In genomic region chr20:32336918-32337347, GRCh38 we compare ENCODE assay signal across 8 cellular contexts. TPM values are rescaled to one million over a fixed set of nuclear protein-coding genes. Genes with fewer than 3 reads are reported as not detected.
DNase-seq lines count a peak whose midpoint lies in the region; ATAC-seq and TF ChIP-seq lines count a peak whose summit lies in the region.

No MANE protein-coding gene starts in this region.

- H3K27ac ChIP-seq in Peyer's patch (no peak overlapping the region), trophoblast cell (ENCODE audit: low read depth, low read length) (no peak overlapping the region)

- no peak overlapping the region for H3K4me2 ChIP-seq in trophoblast cell (ENCODE audit: low read length)

- H2AFZ ChIP-seq in trophoblast cell (ENCODE audit: insufficient read depth, low read length, poor library complexity) = no peak overlapping the region

- no peaks in the 10 kb centered on the region for H3K27me3 ChIP-seq in Peyer's patch
- H3K27me3 ChIP-seq in trophoblast cell (ENCODE audit: insufficient read depth, low read length) = no peaks in the 10 kb centered on the region

- no peak overlapping the region for H2BK5ac ChIP-seq in trophoblast cell (ENCODE audit: low read depth, low read length, poor library complexity)

- H3K9me3 ChIP-seq in Peyer's patch (no peaks in the 10 kb centered on the region), trophoblast cell (ENCODE audit: insufficient read depth, low read depth, low read length) (no peaks in the 10 kb centered on the region)

- no peaks in the 10 kb centered on the region for H3K79me2 ChIP-seq in trophoblast cell (ENCODE audit: control insufficient read depth, insufficient read depth, low read length, poor library complexity)

- H2BK12ac ChIP-seq in trophoblast cell (ENCODE audit: low read length) = no peak overlapping the region

- no peak overlapping the region for H4K12ac ChIP-seq in trophoblast cell (ENCODE audit: low read depth, low read length)

- no peak overlapping the region for H2AK5ac ChIP-seq in trophoblast cell (ENCODE audit: low read length)

- no peak overlapping the region for H4K91ac ChIP-seq in trophoblast cell (ENCODE audit: low read depth, low read length)

- H3K79me1 ChIP-seq in trophoblast cell (ENCODE audit: low read length) = no peaks in the 10 kb centered on the region

- no peak for TF ChIP-seq POLR2A in Peyer's patch (IDR thresholded peaks at IDR 0.05)

- H3K4me1 ChIP-seq in Peyer's patch (no peaks in the 10 kb centered on the region), trophoblast cell (ENCODE audit: control insufficient read depth in 1 of 2, insufficient read depth in 2 of 2, low read length in 2 of 2) (peaks cover 0 to 4% of the 10 kb centered on the region in 2 experiments)

- H3K23ac ChIP-seq in trophoblast cell (ENCODE audit: low read length) = no peak overlapping the region

- H3K36me3 ChIP-seq in Peyer's patch (peaks cover 0 to 6% (median 0%) of the 10 kb centered on the region in 3 donors), trophoblast cell (ENCODE audit: control insufficient read depth in 1 of 2, insufficient read depth in 2 of 2, low read length in 2 of 2) (peaks cover 3 to 4% of the 10 kb centered on the region in 2 experiments)

- H3K18ac ChIP-seq in trophoblast cell (ENCODE audit: low read length) = no peak overlapping the region

- no peak overlapping the region for H2BK120ac ChIP-seq in trophoblast cell (ENCODE audit: insufficient read depth, low read length, poor library complexity)

- WGBS in trophoblast cell (ENCODE audit: extremely low coverage, insufficient coverage, insufficient read length) = no CpG with 5 or more reads among the region's 5 CpGs

- H3K9ac ChIP-seq in trophoblast cell (ENCODE audit: low read length) = no peak overlapping the region

- TF ChIP-seq CTCF in GM20000 (IDR thresholded peaks at IDR 0.05; ENCODE audit: extremely low read depth, missing control alignments) = peak; percentile 35
- peak in 5 of 6 experiments; percentile 26 to 56 (median 53) for TF ChIP-seq CTCF in Peyer's patch (IDR thresholded peaks at IDR 0.05)
- peak; percentile 60 for TF ChIP-seq CTCF in epithelial cell of proximal tubule (conservative IDR thresholded peaks at IDR 0.05; ENCODE audit: low read depth, low read length)

- H3K4me3 ChIP-seq in Peyer's patch (no peak overlapping the region), epithelial cell of proximal tubule (ENCODE audit: low read depth, low read length) (no peak overlapping the region), trophoblast cell (ENCODE audit: low read depth, low read length) (no peak overlapping the region)

- DNase-seq in AG08395 (ENCODE audit: low spot score) = peak; percentile 54
- peak; percentile 47 for DNase-seq in GM20000 (ENCODE audit: low spot score)
- no peak for DNase-seq in Peyer's patch
- no peak for DNase-seq in epithelial cell of proximal tubule (ENCODE audit: low read depth)
- DNase-seq in trophoblast cell = peak; percentile 44 to 88
- DNase-seq in SHP77 treated with DMSO at 0.1 percent for 48 hours (lab: John Stamatoyannopoulos, UW) = no peak
- no peak for DNase-seq in Ammon's horn (ENCODE audit: low spot score)

- H4K8ac ChIP-seq in trophoblast cell (ENCODE audit: low read depth, low read length) = no peak overlapping the region

- no peak for ATAC-seq in GM21515 (IDR thresholded peaks at IDR 0.05; ENCODE audit: unreplicated experiment)

- H3K4ac ChIP-seq in trophoblast cell (ENCODE audit: low read depth, low read length) = no peak overlapping the region

- no peak overlapping the region for H3K14ac ChIP-seq in trophoblast cell (ENCODE audit: low read length)

RNA-seq across cellular contexts. Expression of gene ASXL1, which starts 21.2 kb away (rescaled TPM):
- total RNA-seq in Peyer's patch (100 to 1,000 TPM in 2 of 4 donors, 10 to 100 TPM in 2; 74.4 to 173 (median 115) TPM), epithelial cell of proximal tubule (20.7 and 34.2 TPM in 2 replicates)
- 40.6 and 41.3 TPM in 2 replicates for polyA plus RNA-seq in trophoblast cell (2013)

RNA-seq across cellular contexts. Expression of gene KIF3B, which starts 59.5 kb away (rescaled TPM):
- total RNA-seq in Peyer's patch (10 to 100 TPM; 42.1 to 77.6 (median 57.7) TPM), epithelial cell of proximal tubule (19.0 and 22.8 TPM in 2 replicates)
- 17.9 TPM in 2 replicates for polyA plus RNA-seq in trophoblast cell (2013)

Comparison
In these comparisons a context has a peak if more than half of its experiments do, and no peak if none do; other contexts are left out.
1. DNase-seq: peak in AG08395 (single experiment), GM20000 (single experiment) and trophoblast cell (2 of 2); none in Peyer's patch (0 of 3), epithelial cell of proximal tubule (single experiment), SHP77 treated with DMSO at 0.1 percent for 48 hours (single experiment) and Ammon's horn (single experiment).
2. Peak in every context shown above with its lines, with median percentiles within 50 percentile points of each other: CTCF ChIP-seq.